1 cellular context compared by ENCODE assay signal in the genomic region with DNA sequence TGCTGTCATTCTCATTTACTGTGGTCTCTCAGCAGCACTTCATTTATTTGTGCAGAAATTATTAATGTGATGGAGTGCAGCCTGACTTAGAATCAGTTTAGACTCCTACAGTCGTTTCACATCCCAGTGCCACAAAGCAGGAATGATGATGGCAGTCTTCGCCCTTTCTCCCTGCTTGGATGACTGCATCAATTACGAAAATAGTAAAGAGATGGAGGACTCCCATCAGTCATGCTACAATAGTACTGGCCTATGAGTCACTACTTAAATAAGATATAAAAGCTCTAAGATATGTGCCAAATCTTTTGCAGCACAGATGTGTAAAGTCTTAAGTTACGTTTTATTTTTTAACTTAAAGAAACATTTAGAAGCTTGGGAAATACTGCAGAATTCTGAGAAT.
TF ChIP-seq lines count a peak whose summit lies in the region.

No MANE protein-coding gene starts in this region.

TF ChIP-seq in H1, 55 proteins besides CTCF, POLR2A, EP300 and RAD21:
- no peak for TF ChIP-seq BACH1 (IDR thresholded peaks at IDR 0.05; ENCODE audit: low read length)
- TF ChIP-seq, protein P1, sequence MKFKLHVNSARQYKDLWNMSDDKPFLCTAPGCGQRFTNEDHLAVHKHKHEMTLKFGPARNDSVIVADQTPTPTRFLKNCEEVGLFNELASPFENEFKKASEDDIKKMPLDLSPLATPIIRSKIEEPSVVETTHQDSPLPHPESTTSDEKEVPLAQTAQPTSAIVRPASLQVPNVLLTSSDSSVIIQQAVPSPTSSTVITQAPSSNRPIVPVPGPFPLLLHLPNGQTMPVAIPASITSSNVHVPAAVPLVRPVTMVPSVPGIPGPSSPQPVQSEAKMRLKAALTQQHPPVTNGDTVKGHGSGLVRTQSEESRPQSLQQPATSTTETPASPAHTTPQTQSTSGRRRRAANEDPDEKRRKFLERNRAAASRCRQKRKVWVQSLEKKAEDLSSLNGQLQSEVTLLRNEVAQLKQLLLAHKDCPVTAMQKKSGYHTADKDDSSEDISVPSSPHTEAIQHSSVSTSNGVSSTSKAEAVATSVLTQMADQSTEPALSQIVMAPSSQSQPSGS (IDR thresholded peaks at IDR 0.05; ENCODE audit: low read length): no peak
- TF ChIP-seq CREB1 (IDR thresholded peaks at IDR 0.05): no peak
- no peak for TF ChIP-seq BRCA1 (IDR thresholded peaks at IDR 0.05; ENCODE audit: low read depth, low read length)
- no peak for TF ChIP-seq NANOG (IDR thresholded peaks at IDR 0.05; ENCODE audit: insufficient read depth, low read depth, low read length, poor library complexity, severe bottlenecking)
- TF ChIP-seq RBBP5 (IDR thresholded peaks at IDR 0.05; ENCODE audit: borderline replicate concordance, low read depth, low read length): no peak
- no peak for TF ChIP-seq SRF (IDR thresholded peaks at IDR 0.05; ENCODE audit: low read depth, low read length)
- TF ChIP-seq CBX8 (IDR thresholded peaks at IDR 0.05; ENCODE audit: borderline replicate concordance, low read depth, low read length): no peak
- no peak for TF ChIP-seq JUND (IDR thresholded peaks at IDR 0.05; ENCODE audit: low read length)
- no peak for TF ChIP-seq SP4 (IDR thresholded peaks at IDR 0.05; ENCODE audit: low read length)
